In genomic region chr1:196366817-196367495, GRCh38 we compare ENCODE assay signal across 19 cellular contexts.
"Had no signal": no experiment of that assay in that cellular context is flagged by ENCODE, and none has a peak within 500 bp of the region (broad histone marks: within the 10 kb centered on the region; RNA-seq: fewer than 3 reads in every experiment).

No MANE protein-coding gene starts in this region.

- H3K9me3 ChIP-seq: gastroesophageal sphincter, heart right ventricle, lower lobe of right lung, sigmoid colon, stomach had no signal

- H3K27me3 ChIP-seq: gastroesophageal sphincter, heart right ventricle, sigmoid colon, stomach had no signal

- H3K27ac ChIP-seq: gastroesophageal sphincter, heart right ventricle, lower lobe of right lung, sigmoid colon, stomach had no signal

- ATAC-seq: activated CD8-positive, alpha-beta memory T cell treated with anti-CD3 and anti-CD28 coated beads, Interleukin-2, amount 10 ng/mL, durations not matched to agents 7 days and 5 days; gastroesophageal sphincter; heart right ventricle; left colon; lower lobe of right lung; stimulated activated effector memory CD8-positive, alpha-beta T cell treated with anti-CD3 and anti-CD28 coated beads, Interleukin-12 subunit alpha, Interleukin-12 subunit beta, amount 100 ng/mL, for 72 hours had no signal

- H3K4me1 ChIP-seq: gastroesophageal sphincter, heart right ventricle, lower lobe of right lung, sigmoid colon, stomach had no signal

- H3K4me3 ChIP-seq: gastroesophageal sphincter, heart right ventricle, lower lobe of right lung, sigmoid colon, stomach had no signal

- H3K36me3 ChIP-seq: gastroesophageal sphincter, heart right ventricle, lower lobe of right lung, sigmoid colon, stomach had no signal

- DNase-seq: activated B cell treated with CpG ODN at 0.5 μM for 24 hours; activated CD4-positive, alpha-beta memory T cell treated with anti-CD3 and anti-CD28 coated beads, Interleukin-2, amount 10 ng/mL, durations not matched to agents 7 days and 5 days; activated CD4-positive, alpha-beta T cell treated with anti-CD3 and anti-CD28 coated beads for 48 hours; activated CD8-positive, alpha-beta memory T cell treated with anti-CD3 and anti-CD28 coated beads, Interleukin-2, amount 10 ng/mL, durations not matched to agents 7 days and 5 days; activated naive CD8-positive, alpha-beta T cell treated with anti-CD3 and anti-CD28 coated beads for 36 hours; amygdala; endodermal cell; erythroblast; heart right ventricle; left colon; lower lobe of right lung; midbrain; nephron progenitor cell; nucleus accumbens; sigmoid colon; stimulated activated CD4-positive, alpha-beta T cell treated with anti-CD3 and anti-CD28 coated beads, Interleukin-4, amount 100 ng/mL, for 24 hours; stomach had no signal
